1 cellular context compared by ENCODE assay signal in genomic region chr19:33419763-33420080, GRCh38.
TF ChIP-seq lines count a peak whose summit lies in the region.

No MANE protein-coding gene starts in this region.

TF ChIP-seq in K562, 482 proteins besides CTCF, POLR2A, EP300 and RAD21 (continued from another document):
- TF ChIP-seq, protein P1, sequence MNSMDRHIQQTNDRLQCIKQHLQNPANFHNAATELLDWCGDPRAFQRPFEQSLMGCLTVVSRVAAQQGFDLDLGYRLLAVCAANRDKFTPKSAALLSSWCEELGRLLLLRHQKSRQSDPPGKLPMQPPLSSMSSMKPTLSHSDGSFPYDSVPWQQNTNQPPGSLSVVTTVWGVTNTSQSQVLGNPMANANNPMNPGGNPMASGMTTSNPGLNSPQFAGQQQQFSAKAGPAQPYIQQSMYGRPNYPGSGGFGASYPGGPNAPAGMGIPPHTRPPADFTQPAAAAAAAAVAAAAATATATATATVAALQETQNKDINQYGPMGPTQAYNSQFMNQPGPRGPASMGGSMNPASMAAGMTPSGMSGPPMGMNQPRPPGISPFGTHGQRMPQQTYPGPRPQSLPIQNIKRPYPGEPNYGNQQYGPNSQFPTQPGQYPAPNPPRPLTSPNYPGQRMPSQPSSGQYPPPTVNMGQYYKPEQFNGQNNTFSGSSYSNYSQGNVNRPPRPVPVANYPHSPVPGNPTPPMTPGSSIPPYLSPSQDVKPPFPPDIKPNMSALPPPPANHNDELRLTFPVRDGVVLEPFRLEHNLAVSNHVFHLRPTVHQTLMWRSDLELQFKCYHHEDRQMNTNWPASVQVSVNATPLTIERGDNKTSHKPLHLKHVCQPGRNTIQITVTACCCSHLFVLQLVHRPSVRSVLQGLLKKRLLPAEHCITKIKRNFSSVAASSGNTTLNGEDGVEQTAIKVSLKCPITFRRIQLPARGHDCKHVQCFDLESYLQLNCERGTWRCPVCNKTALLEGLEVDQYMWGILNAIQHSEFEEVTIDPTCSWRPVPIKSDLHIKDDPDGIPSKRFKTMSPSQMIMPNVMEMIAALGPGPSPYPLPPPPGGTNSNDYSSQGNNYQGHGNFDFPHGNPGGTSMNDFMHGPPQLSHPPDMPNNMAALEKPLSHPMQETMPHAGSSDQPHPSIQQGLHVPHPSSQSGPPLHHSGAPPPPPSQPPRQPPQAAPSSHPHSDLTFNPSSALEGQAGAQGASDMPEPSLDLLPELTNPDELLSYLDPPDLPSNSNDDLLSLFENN (IDR thresholded peaks at IDR 0.05; ENCODE audit: low read depth in 2 of 2, low read length in 2 of 2) = no peak
- TF ChIP-seq NFIX (CRISPR knock-in tag; IDR thresholded peaks at IDR 0.05; ENCODE audit: low read depth) (no peak), HDAC3 (IDR thresholded peaks at IDR 0.05; ENCODE audit: borderline replicate concordance, partially characterized antibody) (no peak), TEAD2 (tag; IDR thresholded peaks at IDR 0.05) (no peak), FOXK2 (conservative IDR thresholded peaks at IDR 0.05 in 1 of 2, IDR thresholded peaks at IDR 0.05 in 1 of 2; ENCODE audit: low read depth in 2 of 2) (no peak)
